ENCODE assay signal across 6 cellular contexts in the genomic region with DNA sequence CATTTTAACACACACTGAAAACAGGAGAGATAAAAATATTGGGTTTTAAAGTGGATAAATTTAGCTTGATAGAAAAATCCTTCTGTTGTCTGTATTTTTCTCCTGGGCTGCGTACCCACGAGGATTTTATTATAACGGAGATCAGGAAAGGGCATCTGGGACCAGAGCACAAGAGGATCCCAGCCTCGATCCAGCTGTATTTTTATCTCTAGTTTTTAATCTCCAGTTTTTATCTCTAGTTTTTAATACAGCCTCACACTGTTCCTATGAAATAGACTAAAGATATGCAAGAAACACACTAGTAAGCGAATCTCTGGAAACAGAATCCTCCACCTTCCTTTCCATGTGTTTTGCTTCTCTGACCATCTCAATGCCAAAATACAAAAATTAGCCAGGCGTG.
"Had no signal": no experiment of that assay in that cellular context is flagged by ENCODE, and none has a peak within 500 bp of the region (broad histone marks: within the 10 kb centered on the region; RNA-seq: fewer than 3 reads in every experiment).

No MANE protein-coding gene starts in this region.

- H3K27ac Mint-ChIP-seq: IgD-negative memory B cell had no signal

- H3K4me3 Mint-ChIP-seq: IgD-negative memory B cell had no signal

- DNase-seq: IMR-90, KBM-7 had no signal

- H3K27ac ChIP-seq: HL-60 had no signal

- H3K9me3 Mint-ChIP-seq: IgD-negative memory B cell had no signal

- H3K4me3 ChIP-seq: K562 had no signal

- ATAC-seq: HepG2, K562 had no signal
